Comparison of ENCODE assay signal across 8 cellular contexts in genomic region chr3:152071924-152072323, GRCh38.
DNase-seq lines count a peak whose midpoint lies in the region; ATAC-seq, FAIRE-seq and TF ChIP-seq lines count a peak whose summit lies in the region.

No MANE protein-coding gene starts in this region.

- no peaks in the 10 kb centered on the region for H3K9me3 Mint-ChIP-seq in astrocyte (ENCODE audit: unreplicated experiment)

- no peak overlapping the region for H3K4me2 ChIP-seq in astrocyte (ENCODE audit: low read length)

- FAIRE-seq in A204.1 (lab: Jason Lieb, UNC) (peak; percentile 11), astrocyte (lab: Jason Lieb, UNC) (peak; percentile 88)

- H3K36me3 Mint-ChIP-seq in astrocyte (ENCODE audit: low read depth, unreplicated experiment) = peaks cover 2% of the 10 kb centered on the region

- no peaks in the 10 kb centered on the region for H3K36me3 ChIP-seq in astrocyte (ENCODE audit: insufficient read depth, low read length)
- no peaks in the 10 kb centered on the region for H3K36me3 ChIP-seq in kidney epithelial cell (ENCODE audit: control insufficient read depth, insufficient read depth, low read length)

- DNase-seq in GDM1 (lab: John Stamatoyannopoulos, UW) = peak; percentile 44
- DNase-seq in LoVo (ENCODE audit: low spot score) = peak; percentile 9
- peak; percentile 42 for DNase-seq in astrocyte (ENCODE audit: low read depth)
- DNase-seq in kidney epithelial cell (ENCODE audit: low read depth) = no peak
- DNase-seq in NCI-H2196 (lab: John Stamatoyannopoulos, UW; ENCODE audit: unreplicated experiment) = no peak
- no peak for DNase-seq in caudate nucleus (lab: John Stamatoyannopoulos, UW)

- H3K27me3 ChIP-seq in astrocyte (ENCODE audit: insufficient read depth, low read length) = no peaks in the 10 kb centered on the region
- H3K27me3 ChIP-seq in kidney epithelial cell (ENCODE audit: control insufficient read depth, insufficient read depth, low read length) = no peaks in the 10 kb centered on the region

- no peak overlapping the region for H3K9ac ChIP-seq in astrocyte (ENCODE audit: low read length)

- H3K4me1 Mint-ChIP-seq in astrocyte (ENCODE audit: low read depth, unreplicated experiment) = no peaks in the 10 kb centered on the region

- no peaks in the 10 kb centered on the region for H3K27me3 Mint-ChIP-seq in astrocyte (ENCODE audit: low read depth, unreplicated experiment)

- no peaks in the 10 kb centered on the region for H3K9me3 ChIP-seq in astrocyte (ENCODE audit: insufficient read depth, low read depth, low read length)

- H3K4me3 ChIP-seq in astrocyte (ENCODE audit: insufficient read depth, low read depth, low read length) (no peak overlapping the region), kidney epithelial cell (ENCODE audit: low read depth, low read length) (no peak overlapping the region)

- no peak overlapping the region for H3K27ac Mint-ChIP-seq in astrocyte (ENCODE audit: unreplicated experiment)

- no peaks in the 10 kb centered on the region for H3K79me2 ChIP-seq in astrocyte (ENCODE audit: insufficient read depth, low read length)

- no peak overlapping the region for H2AFZ ChIP-seq in astrocyte (ENCODE audit: low read depth, low read length)

- no peak for ATAC-seq in HG03457 (IDR thresholded peaks at IDR 0.05; ENCODE audit: unreplicated experiment)

- H4K20me1 ChIP-seq in astrocyte (ENCODE audit: insufficient read depth, low read length) = no peaks in the 10 kb centered on the region

- H3K4me1 ChIP-seq in astrocyte (ENCODE audit: insufficient read depth, low read length) = no peaks in the 10 kb centered on the region

- H3K4me3 Mint-ChIP-seq in astrocyte (ENCODE audit: unreplicated experiment) = no peak overlapping the region

- H3K27ac ChIP-seq in astrocyte (ENCODE audit: low read depth, low read length) = no peak overlapping the region
- no peak overlapping the region for H3K27ac ChIP-seq in caudate nucleus (ENCODE audit: low read depth, low read length)

- TF ChIP-seq CTCF in astrocyte (IDR thresholded peaks at IDR 0.05; ENCODE audit: insufficient read depth, low read depth, low read length) (peak; percentile 60), kidney epithelial cell (IDR thresholded peaks at IDR 0.05; ENCODE audit: insufficient read depth, low read length, poor library complexity, severe bottlenecking) (peak; percentile 44)

Comparison
In these comparisons a context has a peak if more than half of its experiments do, and no peak if none do; other contexts are left out.
1. DNase-seq: peak in GDM1 (single experiment), LoVo (single experiment) and astrocyte (single experiment); none in kidney epithelial cell (single experiment), NCI-H2196 (single experiment) and caudate nucleus (0 of 61).